Comparison of ENCODE assay signal across 2 cellular contexts in the genomic region with DNA sequence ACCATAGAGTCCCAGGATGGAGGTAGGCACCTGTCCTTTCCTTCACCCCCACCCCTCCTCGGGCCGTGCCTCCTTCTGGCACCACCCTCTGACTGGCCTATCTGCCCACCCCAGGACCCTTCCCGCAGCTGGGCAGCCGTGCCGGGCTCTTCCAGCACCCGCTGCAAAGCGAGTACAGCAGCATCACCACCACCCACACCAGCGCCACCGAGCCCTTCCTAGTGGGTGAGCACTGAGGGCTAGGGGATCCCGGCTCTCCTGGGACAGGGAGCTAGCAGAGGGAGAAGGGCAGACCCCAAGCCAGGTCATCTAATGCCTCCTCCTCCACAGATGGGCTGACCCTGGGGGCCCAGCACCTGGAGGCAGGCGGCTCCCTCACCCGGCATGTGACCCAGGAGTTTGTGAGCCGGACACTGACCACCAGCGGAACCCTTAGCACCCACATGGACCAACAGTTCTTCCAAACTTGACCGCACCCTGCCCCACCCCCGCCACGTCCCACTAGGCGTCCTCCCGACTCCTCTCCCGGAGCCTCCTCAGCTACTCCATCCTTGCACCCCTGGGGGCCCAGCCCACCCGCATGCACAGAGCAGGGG.
TF ChIP-seq lines count a peak whose summit lies in the region.

No MANE protein-coding gene starts in this region.

TF ChIP-seq in K562, 482 proteins besides CTCF, POLR2A, EP300 and RAD21:
- TF ChIP-seq ZNF23 (CRISPR knock-in tag; IDR thresholded peaks at IDR 0.05) (no peak), POLR2G (IDR thresholded peaks at IDR 0.05; ENCODE audit: low read depth, low read length) (peak; percentile 27)

TF ChIP-seq in GM23338, 12 proteins besides CTCF, POLR2A, EP300 and RAD21:
- TF ChIP-seq NANOG (IDR thresholded peaks at IDR 0.05; ENCODE audit: borderline replicate concordance) (no peak), POLR2AphosphoS5 (IDR thresholded peaks at IDR 0.05; ENCODE audit: low read depth) (no peak), CREB1 (CRISPR knock-in tag; IDR thresholded peaks at IDR 0.05; ENCODE audit: low read depth) (no peak), ZNF462 (CRISPR knock-in tag; IDR thresholded peaks at IDR 0.05) (no peak), EZH2 (IDR thresholded peaks at IDR 0.05; ENCODE audit: low read depth, unreplicated experiment) (no peak), ZNF331 (CRISPR knock-in tag; IDR thresholded peaks at IDR 0.05; ENCODE audit: low read depth) (no peak), REST (IDR thresholded peaks at IDR 0.05; ENCODE audit: unreplicated experiment) (no peak), ZNF114 (CRISPR knock-in tag; IDR thresholded peaks at IDR 0.05) (no peak), JUNB (IDR thresholded peaks at IDR 0.05; ENCODE audit: unreplicated experiment) (no peak), EZH2phosphoT487 (IDR thresholded peaks at IDR 0.05; ENCODE audit: unreplicated experiment) (no peak), STAT1 (IDR thresholded peaks at IDR 0.05; ENCODE audit: unreplicated experiment) (no peak)
- TF ChIP-seq, protein P1, sequence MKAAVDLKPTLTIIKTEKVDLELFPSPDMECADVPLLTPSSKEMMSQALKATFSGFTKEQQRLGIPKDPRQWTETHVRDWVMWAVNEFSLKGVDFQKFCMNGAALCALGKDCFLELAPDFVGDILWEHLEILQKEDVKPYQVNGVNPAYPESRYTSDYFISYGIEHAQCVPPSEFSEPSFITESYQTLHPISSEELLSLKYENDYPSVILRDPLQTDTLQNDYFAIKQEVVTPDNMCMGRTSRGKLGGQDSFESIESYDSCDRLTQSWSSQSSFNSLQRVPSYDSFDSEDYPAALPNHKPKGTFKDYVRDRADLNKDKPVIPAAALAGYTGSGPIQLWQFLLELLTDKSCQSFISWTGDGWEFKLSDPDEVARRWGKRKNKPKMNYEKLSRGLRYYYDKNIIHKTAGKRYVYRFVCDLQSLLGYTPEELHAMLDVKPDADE (IDR thresholded peaks at IDR 0.05) = no peak
